Comparison of ENCODE assay signal across 14 cellular contexts in the genomic region with DNA sequence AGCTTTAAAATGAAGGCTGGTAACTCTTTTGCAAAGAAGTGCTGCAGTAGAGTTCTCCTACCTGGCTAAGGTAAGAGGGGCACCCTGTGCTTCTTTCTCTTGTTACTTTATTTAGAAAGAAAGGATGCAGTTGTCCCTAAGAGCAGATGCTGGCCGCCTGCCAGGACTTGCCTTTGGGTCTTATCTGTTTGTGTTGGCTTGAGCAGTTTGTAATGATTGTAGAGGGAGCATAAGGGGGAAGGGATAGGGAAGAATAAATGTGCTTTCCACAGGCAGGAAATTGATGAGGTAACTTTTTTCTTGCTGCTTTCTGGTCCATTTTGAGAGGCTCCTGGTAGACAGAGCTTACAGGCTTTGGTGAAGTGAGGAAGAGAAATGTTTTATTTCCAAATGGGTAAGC.
DNase-seq lines count a peak whose midpoint lies in the region; ATAC-seq and TF ChIP-seq lines count a peak whose summit lies in the region.
"Had no signal": no experiment of that assay in that cellular context is flagged by ENCODE, and none has a peak within 500 bp of the region (broad histone marks: within the 10 kb centered on the region; RNA-seq: fewer than 3 reads in every experiment).

No MANE protein-coding gene starts in this region.

- H3K27me3 Mint-ChIP-seq in MCF 10A (ENCODE audit: insufficient read depth, unreplicated experiment): peaks cover 17% of the 10 kb centered on the region
- H3K27me3 Mint-ChIP-seq in CD4-positive, alpha-beta memory T cell: no peaks in the 10 kb centered on the region
- H3K27me3 Mint-ChIP-seq in activated naive CD8-positive, alpha-beta T cell treated with anti-CD3 and anti-CD28 coated beads for 36 hours: no peaks in the 10 kb centered on the region
- H3K27me3 Mint-ChIP-seq: naive B cell had no signal

- no peak for TF ChIP-seq CTCF in MCF 10A (IDR thresholded peaks at IDR 0.05; ENCODE audit: unreplicated experiment)
- TF ChIP-seq CTCF in breast epithelium (IDR thresholded peaks at IDR 0.05): no peak
- no peak for TF ChIP-seq CTCF in testis (IDR thresholded peaks at IDR 0.05)

- no peaks in the 10 kb centered on the region for H3K9me3 ChIP-seq in breast epithelium
- no peaks in the 10 kb centered on the region for H3K9me3 ChIP-seq in testis
- H3K9me3 ChIP-seq in effector memory CD4-positive, alpha-beta T cell (ENCODE audit: control insufficient read depth, low read length): no peaks in the 10 kb centered on the region
- H3K9me3 ChIP-seq in CD4-positive, alpha-beta memory T cell (ENCODE audit: control insufficient read depth in 1 of 2, low read length in 2 of 2): no peaks in the 10 kb centered on the region

- BruUV-seq in MCF 10A (replicated peaks; lab: Mats Ljungman, UMichigan): no TSS peak

- POLR2A ChIA-PET in MCF 10A (lab: Yijun Ruan, JAX): no interaction called here
- POLR2A ChIA-PET in CD4-positive, alpha-beta memory T cell (lab: Charles Lee; ENCODE audit: partially characterized antibody): no interaction called here

- intact Hi-C loops in MCF 10A (cut with micrococcal nuclease): no loop called here
- intact Hi-C loops in breast epithelium (cut with DNase I; ENCODE audit: low total_unique reads): no loop called here
- intact Hi-C loops in Right ventricle myocardium superior (cut with DNase I): no loop called here
- intact Hi-C loops in testis (cut with DNase I; ENCODE audit: low total_unique reads): no loop called here
- intact Hi-C loops in CD4-positive, alpha-beta memory T cell (cut with micrococcal nuclease): no loop called here

- peak; percentile 39 for DNase-seq in MCF 10A (ENCODE audit: unreplicated experiment)
- DNase-seq in breast epithelium (ENCODE audit: low spot score in 2 of 2): no peak
- peak; percentile 0 for DNase-seq in NCI-H748 treated with DMSO at 0.1 percent for 48 hours (lab: John Stamatoyannopoulos, UW)
- peak; percentile 82 for DNase-seq in Right ventricle myocardium superior
- DNase-seq in testis: peak; percentile 74
- DNase-seq in effector memory CD4-positive, alpha-beta T cell: no peak
- no peak for DNase-seq in CD4-positive, alpha-beta memory T cell
- no peak for DNase-seq in activated naive CD8-positive, alpha-beta T cell treated with anti-CD3 and anti-CD28 coated beads for 36 hours
- DNase-seq: activated CD4-positive, alpha-beta T cell treated with anti-CD3 and anti-CD28 coated beads, Interleukin-2, amount 50 U/mL, for 1 hour; activated gamma-delta T cell; immature natural killer cell; naive B cell; NCI-H446 treated with DMSO at 0.1 percent for 48 hours had no signal

- ATAC-seq in Right ventricle myocardium superior (ENCODE audit: poor library complexity): peak; percentile 49

- CTCF ChIA-PET in MCF 10A (lab: Yijun Ruan, JAX): interaction anchor here (0.6 to 0.7 kb wide), 3 partner anchors 26 to 343 kb away, joined by 3 read pairs; no protein-coding TSS in a partner anchor
- CTCF ChIA-PET in CD4-positive, alpha-beta memory T cell (lab: Charles Lee; ENCODE audit: partially characterized antibody): no interaction called here

- H3K27ac ChIP-seq in breast epithelium (no peak overlapping the region), testis (no peak overlapping the region)
- H3K27ac ChIP-seq in effector memory CD4-positive, alpha-beta T cell (ENCODE audit: insufficient read depth, low read length, poor library complexity, severe bottlenecking): no peak overlapping the region
- no peak overlapping the region for H3K27ac ChIP-seq in CD4-positive, alpha-beta memory T cell (ENCODE audit: low read depth, low read length)
- H3K27ac ChIP-seq: coronary artery had no signal

- no peaks in the 10 kb centered on the region for H3K9me3 Mint-ChIP-seq in MCF 10A (ENCODE audit: unreplicated experiment)
- no peaks in the 10 kb centered on the region for H3K9me3 Mint-ChIP-seq in CD4-positive, alpha-beta memory T cell
- no peaks in the 10 kb centered on the region for H3K9me3 Mint-ChIP-seq in activated naive CD8-positive, alpha-beta T cell treated with anti-CD3 and anti-CD28 coated beads for 36 hours
- H3K9me3 Mint-ChIP-seq: naive B cell had no signal

- no peak for TF ChIP-seq POLR2A in breast epithelium (IDR thresholded peaks at IDR 0.05)
- no peak for TF ChIP-seq POLR2A in testis (IDR thresholded peaks at IDR 0.05)

- H3K27ac Mint-ChIP-seq in MCF 10A (ENCODE audit: low read depth, unreplicated experiment): no peak overlapping the region
- no peak overlapping the region for H3K27ac Mint-ChIP-seq in CD4-positive, alpha-beta memory T cell
- H3K27ac Mint-ChIP-seq in activated naive CD8-positive, alpha-beta T cell treated with anti-CD3 and anti-CD28 coated beads for 36 hours: no peak overlapping the region
- H3K27ac Mint-ChIP-seq: immature natural killer cell, naive B cell had no signal

- H3K27me3 ChIP-seq in breast epithelium (no peaks in the 10 kb centered on the region), testis (no peaks in the 10 kb centered on the region)
- no peaks in the 10 kb centered on the region for H3K27me3 ChIP-seq in effector memory CD4-positive, alpha-beta T cell (replicated peaks; ENCODE audit: control insufficient read depth, insufficient read depth, low read length, poor library complexity, severe bottlenecking)
- no peaks in the 10 kb centered on the region for H3K27me3 ChIP-seq in CD4-positive, alpha-beta memory T cell (ENCODE audit: insufficient read depth, low read length)

- 27 to 37% methylated on average over 1 of the region's 1 CpG for WGBS in testis, 2 donors

- H3K4me1 Mint-ChIP-seq in MCF 10A (ENCODE audit: insufficient read depth, unreplicated experiment): no peaks in the 10 kb centered on the region
- no peaks in the 10 kb centered on the region for H3K4me1 Mint-ChIP-seq in CD4-positive, alpha-beta memory T cell
- no peaks in the 10 kb centered on the region for H3K4me1 Mint-ChIP-seq in activated naive CD8-positive, alpha-beta T cell treated with anti-CD3 and anti-CD28 coated beads for 36 hours
- H3K4me1 Mint-ChIP-seq: immature natural killer cell, naive B cell had no signal

- H3K36me3 ChIP-seq in breast epithelium (no peaks in the 10 kb centered on the region), testis (ENCODE audit: low read depth, missing control alignments) (no peaks in the 10 kb centered on the region)
- H3K36me3 ChIP-seq in effector memory CD4-positive, alpha-beta T cell (ENCODE audit: control insufficient read depth, insufficient read depth, low read length): no peaks in the 10 kb centered on the region
- no peaks in the 10 kb centered on the region for H3K36me3 ChIP-seq in CD4-positive, alpha-beta memory T cell (ENCODE audit: insufficient read depth, low read length)

- H3K36me3 Mint-ChIP-seq in MCF 10A (ENCODE audit: insufficient read depth, unreplicated experiment): no peaks in the 10 kb centered on the region
- H3K36me3 Mint-ChIP-seq in CD4-positive, alpha-beta memory T cell: peaks cover 0 to 5% of the 10 kb centered on the region in 2 donors
- no peaks in the 10 kb centered on the region for H3K36me3 Mint-ChIP-seq in activated naive CD8-positive, alpha-beta T cell treated with anti-CD3 and anti-CD28 coated beads for 36 hours
- H3K36me3 Mint-ChIP-seq: immature natural killer cell, naive B cell had no signal

- no peak overlapping the region for H3K4me3 Mint-ChIP-seq in MCF 10A (ENCODE audit: unreplicated experiment)
- H3K4me3 Mint-ChIP-seq in CD4-positive, alpha-beta memory T cell: no peak overlapping the region
- no peak overlapping the region for H3K4me3 Mint-ChIP-seq in activated naive CD8-positive, alpha-beta T cell treated with anti-CD3 and anti-CD28 coated beads for 36 hours
- H3K4me3 Mint-ChIP-seq: immature natural killer cell, naive B cell had no signal

- H3K4me3 ChIP-seq in breast epithelium: no peak overlapping the region
- H3K4me3 ChIP-seq in testis: no peak overlapping the region
- no peak overlapping the region for H3K4me3 ChIP-seq in effector memory CD4-positive, alpha-beta T cell (ENCODE audit: insufficient read depth, low read depth, low read length, poor library complexity, severe bottlenecking)
- H3K4me3 ChIP-seq in CD4-positive, alpha-beta memory T cell (ENCODE audit: low read length in 2 of 2): no peak overlapping the region
- H3K4me3 ChIP-seq: coronary artery had no signal

- H3K4me1 ChIP-seq in breast epithelium (no peaks in the 10 kb centered on the region), testis (peaks cover 6% of the 10 kb centered on the region)
- H3K4me1 ChIP-seq in effector memory CD4-positive, alpha-beta T cell (ENCODE audit: control insufficient read depth, insufficient read depth, low read length, poor library complexity, severe bottlenecking): no peaks in the 10 kb centered on the region
- no peaks in the 10 kb centered on the region for H3K4me1 ChIP-seq in CD4-positive, alpha-beta memory T cell (ENCODE audit: insufficient read depth, low read length)

Comparison
In these comparisons a context has a peak if more than half of its experiments do, and no peak if none do; other contexts are left out.
1. DNase-seq: peak in MCF 10A (single experiment), NCI-H748 treated with DMSO at 0.1 percent for 48 hours (single experiment), Right ventricle myocardium superior (single experiment) and testis (single experiment); none in breast epithelium (0 of 2), effector memory CD4-positive, alpha-beta T cell (0 of 3), CD4-positive, alpha-beta memory T cell (0 of 5) and activated naive CD8-positive, alpha-beta T cell treated with anti-CD3 and anti-CD28 coated beads for 36 hours (single experiment).